In the genomic region with DNA sequence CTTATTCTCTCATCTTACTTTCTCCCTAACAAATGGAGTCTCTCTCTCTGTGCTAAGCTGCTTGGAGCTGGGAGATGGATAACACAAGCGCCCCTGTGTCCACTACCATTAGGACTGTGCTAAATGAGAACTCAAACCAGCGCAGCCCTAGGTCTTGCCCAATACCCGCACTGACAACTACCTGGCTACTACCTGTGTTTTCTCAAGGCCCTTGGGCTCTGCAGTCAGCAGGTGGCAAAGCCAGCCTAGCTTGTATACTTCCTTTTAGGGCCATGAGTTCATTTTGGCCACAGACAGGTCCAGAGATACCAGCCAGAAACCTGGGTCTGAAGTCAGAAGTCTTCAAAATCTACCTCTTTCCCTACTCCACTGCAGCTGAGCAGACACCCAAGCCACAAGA, we compare ENCODE assay signal across 32 cellular contexts. TPM values are rescaled to one million over a fixed set of nuclear protein-coding genes. Genes with fewer than 3 reads are reported as not detected.
"Had no signal": no experiment of that assay in that cellular context is flagged by ENCODE, and none has a peak within 500 bp of the region (broad histone marks: within the 10 kb centered on the region; RNA-seq: fewer than 3 reads in every experiment).

No MANE protein-coding gene starts in this region.

- H3K36me3 Mint-ChIP-seq: naive B cell had no signal

- H3K9me3 Mint-ChIP-seq: endodermal cell had no signal

- H3K4me3 ChIP-seq: colonic mucosa, esophagus squamous epithelium, gastrocnemius medialis, heart right ventricle, left ventricle myocardium inferior, lower lobe of right lung, mucosa of descending colon had no signal

- FAIRE-seq: endometrium, islet of Langerhans, keratinocyte had no signal

- H3K4me1 Mint-ChIP-seq: endodermal cell, naive B cell had no signal

- H3K27ac Mint-ChIP-seq: dendritic cell treated with granulocyte-macrophage colony-stimulating factor and Interleukin-4, amounts not matched to agents 40 ng/mL and 50 ng/mL, for 4 days; effector memory CD8-positive, alpha-beta T cell; endodermal cell; naive B cell had no signal

- H3K27me3 ChIP-seq: colonic mucosa, esophagus squamous epithelium, gastrocnemius medialis, heart right ventricle had no signal

- H3K27ac ChIP-seq: colonic mucosa, epithelial cell of prostate, esophagus squamous epithelium, gastrocnemius medialis, heart right ventricle, left ventricle myocardium inferior, lower lobe of right lung had no signal

- DNase-seq: colonic mucosa; cortex of kidney; effector CD8-positive, alpha-beta T cell; effector memory CD8-positive, alpha-beta T cell; endodermal cell; erythroblast; esophagus squamous epithelium; foreskin fibroblast; foreskin melanocyte; gastrocnemius medialis; glutamatergic neuron; head of caudate nucleus; heart right ventricle; hippocampal formation; left cardiac atrium; left ventricle myocardium inferior; lower lobe of right lung; mesendoderm; mucosa of descending colon; naive B cell had no signal

- ATAC-seq: effector memory CD8-positive, alpha-beta T cell; esophagus mucosa; gastrocnemius medialis; heart right ventricle; left cardiac atrium; lower lobe of right lung; mucosa of descending colon had no signal

- H3K27me3 Mint-ChIP-seq: dendritic cell treated with granulocyte-macrophage colony-stimulating factor and Interleukin-4, amounts not matched to agents 40 ng/mL and 50 ng/mL, for 4 days; effector memory CD8-positive, alpha-beta T cell; naive B cell had no signal

- H3K4me3 Mint-ChIP-seq: dendritic cell treated with granulocyte-macrophage colony-stimulating factor and Interleukin-4, amounts not matched to agents 40 ng/mL and 50 ng/mL, for 4 days; effector memory CD8-positive, alpha-beta T cell; endodermal cell; naive B cell had no signal

- H3K9me3 ChIP-seq: colonic mucosa, esophagus squamous epithelium, gastrocnemius medialis, lower lobe of right lung, mucosa of descending colon had no signal

- H3K36me3 ChIP-seq: colonic mucosa, esophagus squamous epithelium, gastrocnemius medialis, heart right ventricle, left ventricle myocardium inferior, lower lobe of right lung had no signal

- H3K4me1 ChIP-seq: colonic mucosa, esophagus squamous epithelium, gastrocnemius medialis, heart right ventricle, left ventricle myocardium inferior, lower lobe of right lung had no signal

RNA-seq across cellular contexts. Expression of gene SLCO1B1, which starts 13.0 kb away (rescaled TPM):
- total RNA-seq: chondrocyte, colonic mucosa, dermis microvascular lymphatic vessel endothelial cell, esophagus squamous epithelium, glomerular endothelial cell, kidney epithelial cell, left cardiac atrium, left ventricle myocardium inferior, lower lobe of right lung, lung microvascular endothelial cell, mucosa of descending colon, myocyte had no signal
- polyA plus RNA-seq: heart right ventricle, keratinocyte had no signal
